11 cellular contexts compared by ENCODE assay signal in genomic region chr16:31344712-31345111, GRCh38.
A peak's percentile ranks its signal among the peaks of the same experiment; 100 is the strongest.
DNase-seq lines count a peak whose midpoint lies in the region; ATAC-seq lines count a peak whose summit lies in the region.
"Had no signal": no experiment of that assay in that cellular context is flagged by ENCODE, and none has a peak within 500 bp of the region (broad histone marks: within the 10 kb centered on the region; RNA-seq: fewer than 3 reads in every experiment).

No MANE protein-coding gene starts in this region.

- no peaks in the 10 kb centered on the region for H3K36me3 Mint-ChIP-seq in T-helper 1 cell treated with Interleukin-12 subunit alpha and Interleukin-12 subunit beta and Interleukin-4 antibody, amounts not matched to agents 30 μg/mL and 1 μg/mL, for 36 hours (ENCODE audit: low read depth)
- H3K36me3 Mint-ChIP-seq in stimulated activated memory B cell treated with anti-CD40 and anti-IgM and Interleukin-4, amounts not matched to agents 10 μg/mL and 1 μg/mL and 100 μg/mL, for 72 hours, result no peaks in the 10 kb centered on the region

- no peaks in the 10 kb centered on the region for H3K9me3 Mint-ChIP-seq in T-helper 1 cell treated with Interleukin-12 subunit alpha and Interleukin-12 subunit beta and Interleukin-4 antibody, amounts not matched to agents 30 μg/mL and 1 μg/mL, for 36 hours
- H3K9me3 Mint-ChIP-seq in stimulated activated memory B cell treated with anti-CD40 and anti-IgM and Interleukin-4, amounts not matched to agents 10 μg/mL and 1 μg/mL and 100 μg/mL, for 72 hours, result peaks cover 2% of the 10 kb centered on the region

- peaks cover 24% of the 10 kb centered on the region for H3K27me3 Mint-ChIP-seq in T-helper 1 cell treated with Interleukin-12 subunit alpha and Interleukin-12 subunit beta and Interleukin-4 antibody, amounts not matched to agents 30 μg/mL and 1 μg/mL, for 36 hours (ENCODE audit: low read depth)
- H3K27me3 Mint-ChIP-seq in stimulated activated memory B cell treated with anti-CD40 and anti-IgM and Interleukin-4, amounts not matched to agents 10 μg/mL and 1 μg/mL and 100 μg/mL, for 72 hours, result no peaks in the 10 kb centered on the region

- peak overlapping the region; percentile 78 for H3K27ac Mint-ChIP-seq in T-helper 1 cell treated with Interleukin-12 subunit alpha and Interleukin-12 subunit beta and Interleukin-4 antibody, amounts not matched to agents 30 μg/mL and 1 μg/mL, for 36 hours
- peak overlapping the region; percentile 82 for H3K27ac Mint-ChIP-seq in stimulated activated memory B cell treated with anti-CD40 and anti-IgM and Interleukin-4, amounts not matched to agents 10 μg/mL and 1 μg/mL and 100 μg/mL, for 72 hours

- no peak for DNase-seq in T-helper 1 cell
- DNase-seq in NCI-H2029 treated with DMSO at 0.1 percent for 48 hours (lab: John Stamatoyannopoulos, UW), result no peak
- DNase-seq in stimulated activated CD4-positive, alpha-beta T cell treated with anti-CD3 and anti-CD28 coated beads, Interleukin-15, amount 100 ng/mL, for 24 hours, result no peak
- DNase-seq in NCI-H2227 (lab: John Stamatoyannopoulos, UW; ENCODE audit: unreplicated experiment), result no peak
- DNase-seq: GF-D8, left cardiac atrium, NCI-H226 had no signal

- peak overlapping the region; percentile 36 for H3K4me3 Mint-ChIP-seq in T-helper 1 cell treated with Interleukin-12 subunit alpha and Interleukin-12 subunit beta and Interleukin-4 antibody, amounts not matched to agents 30 μg/mL and 1 μg/mL, for 36 hours
- peak overlapping the region; percentile 58 for H3K4me3 Mint-ChIP-seq in stimulated activated memory B cell treated with anti-CD40 and anti-IgM and Interleukin-4, amounts not matched to agents 10 μg/mL and 1 μg/mL and 100 μg/mL, for 72 hours

- ATAC-seq in GM21737 (IDR thresholded peaks at IDR 0.05; ENCODE audit: unreplicated experiment) (peak; percentile 83), HG03469 (IDR thresholded peaks at IDR 0.05; ENCODE audit: unreplicated experiment) (peak; percentile 67)
- peak; percentile 84 for ATAC-seq in stimulated activated memory B cell treated with anti-CD40 and anti-IgM and Interleukin-4, amounts not matched to agents 10 μg/mL and 1 μg/mL and 100 μg/mL, for 72 hours
- ATAC-seq: left cardiac atrium had no signal

- peaks cover 31% of the 10 kb centered on the region for H3K4me1 Mint-ChIP-seq in T-helper 1 cell treated with Interleukin-12 subunit alpha and Interleukin-12 subunit beta and Interleukin-4 antibody, amounts not matched to agents 30 μg/mL and 1 μg/mL, for 36 hours (ENCODE audit: low read depth)
- peaks cover 49% of the 10 kb centered on the region for H3K4me1 Mint-ChIP-seq in stimulated activated memory B cell treated with anti-CD40 and anti-IgM and Interleukin-4, amounts not matched to agents 10 μg/mL and 1 μg/mL and 100 μg/mL, for 72 hours
